In the genomic region with DNA sequence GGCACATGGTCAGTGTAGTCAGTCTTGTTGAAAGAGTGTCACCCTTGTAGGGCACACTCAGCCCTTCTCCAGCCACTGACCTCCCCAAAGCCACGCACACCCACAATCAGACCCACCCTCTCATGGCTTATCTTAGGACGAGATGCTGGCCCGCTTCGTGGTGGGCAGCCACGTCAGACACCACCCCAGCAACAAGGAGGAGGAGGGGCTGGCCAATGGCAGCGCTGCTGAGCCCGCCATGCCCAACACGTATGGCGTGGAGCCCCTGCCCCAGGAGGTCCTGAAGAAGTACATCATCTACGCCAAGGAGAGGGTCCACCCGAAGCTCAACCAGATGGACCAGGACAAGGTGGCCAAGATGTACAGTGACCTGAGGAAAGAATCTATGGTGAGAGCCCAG, we compare ENCODE assay signal across 1 cellular context.
TF ChIP-seq lines count a peak whose summit lies in the region.

No MANE protein-coding gene starts in this region.

TF ChIP-seq in K562, 482 proteins besides CTCF, POLR2A, EP300 and RAD21:
- TF ChIP-seq HNRNPK (IDR thresholded peaks at IDR 0.05; ENCODE audit: low read depth, low read length, poor library complexity, severe bottlenecking): no peak
- no peak for TF ChIP-seq ZNF384 (IDR thresholded peaks at IDR 0.05; ENCODE audit: low read depth, low read length)
- no peak for TF ChIP-seq ZNF583 (CRISPR knock-in tag; IDR thresholded peaks at IDR 0.05)
- no peak for TF ChIP-seq HNRNPLL (IDR thresholded peaks at IDR 0.05; ENCODE audit: low read depth, low read length, poor library complexity, severe bottlenecking)
- no peak for TF ChIP-seq IFI16 (CRISPR knock-in tag; IDR thresholded peaks at IDR 0.05)
- TF ChIP-seq POLR2G (IDR thresholded peaks at IDR 0.05; ENCODE audit: low read depth, low read length): peak; percentile 48; the same call in 1 of the 2 replicates
- no peak for TF ChIP-seq ZZZ3 (IDR thresholded peaks at IDR 0.05)
TF ChIP-seq in K562: peak in this region for 1.
